ENCODE assay signal across 23 cellular contexts in the genomic region with DNA sequence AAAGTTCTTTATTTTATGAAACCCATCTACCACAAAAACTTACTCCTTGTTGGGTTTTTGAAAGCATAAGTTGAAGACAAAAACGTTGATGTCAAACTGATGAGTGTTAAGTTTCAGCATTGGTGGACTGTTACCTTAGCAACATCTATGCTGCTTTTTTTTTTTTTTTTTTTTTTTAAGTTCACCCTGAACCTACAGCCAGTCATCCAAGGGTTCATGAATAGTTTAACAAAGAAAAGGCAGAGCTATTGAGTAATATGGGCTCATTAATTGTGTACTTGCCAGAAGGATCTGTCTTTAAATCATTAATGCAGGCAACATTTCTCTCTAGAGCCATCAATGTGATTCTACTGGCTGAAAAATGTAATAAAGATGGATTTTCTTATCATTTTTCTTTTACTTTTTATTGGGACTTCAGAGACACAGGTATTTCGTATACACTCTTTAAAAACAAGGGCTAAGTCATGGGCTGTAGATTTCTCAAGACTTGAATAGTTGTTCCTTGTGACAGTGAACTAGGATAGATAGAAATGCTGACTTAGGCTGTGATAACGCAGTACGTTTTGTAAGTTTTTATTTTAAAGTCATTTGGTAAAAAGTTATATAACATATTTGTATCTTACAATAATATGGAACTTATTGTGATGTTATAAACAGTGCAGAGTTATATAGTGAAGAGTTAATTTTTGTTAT. TPM values are rescaled to one million over a fixed set of nuclear protein-coding genes. Genes with fewer than 3 reads are reported as not detected.
DNase-seq lines count a peak whose midpoint lies in the region; ATAC-seq, FAIRE-seq and TF ChIP-seq lines count a peak whose summit lies in the region.
"Had no signal": no experiment of that assay in that cellular context is flagged by ENCODE, and none has a peak within 500 bp of the region (broad histone marks: within the 10 kb centered on the region; RNA-seq: fewer than 3 reads in every experiment).

TSS of gene PTPRQ (plus strand) at position 262 of the 693 bp plus-strand sequence. CDS start at position 373, 111 bp downstream.

- DNase-seq in BJ (ENCODE audit: low read depth) (peak; percentile 35), amniotic epithelial cell (ENCODE audit: low read depth) (peak; percentile 79), fibroblast of pulmonary artery (ENCODE audit: low read depth) (peak; percentile 53), pancreas (no peak), natural killer cell (no peak), psoas muscle (no peak)
- no peak for DNase-seq in activated naive CD4-positive, alpha-beta T cell treated with anti-CD3 and anti-CD28 coated beads for 36 hours
- DNase-seq: activated B cell treated with CpG ODN at 0.5 μM for 24 hours; activated naive CD8-positive, alpha-beta T cell treated with anti-CD3 and anti-CD28 coated beads, Interleukin-2, amount 10 ng/mL, durations not matched to agents 7 days and 5 days; effector memory CD8-positive, alpha-beta T cell; immature natural killer cell; NCI-H1694 treated with DMSO at 0.1 percent for 48 hours; OCI-M1; SIG-M5; stimulated activated CD4-positive, alpha-beta T cell treated with anti-CD3 and anti-CD28 coated beads, Interleukin-4, amount 100 ng/mL, for 1 hour; stimulated activated CD8-positive, alpha-beta memory T cell treated with anti-CD3 and anti-CD28 coated beads, Interleukin-4, amount 100 ng/mL, for 48 hours; T-helper 17 cell had no signal

- CTCF ChIA-PET in BJ (lab: Yijun Ruan, JAX), result interaction anchor here (1.0 kb wide), 1 partner anchor 29 kb away, joined by 3 read pairs; no protein-coding TSS in a partner anchor
- CTCF ChIA-PET in activated naive CD4-positive, alpha-beta T cell treated with anti-CD3 and anti-CD28 coated beads for 36 hours (lab: Charles Lee), result no interaction called here

- peak; percentile 34 to 56 (median 40) for ATAC-seq in pancreas
- no peak for ATAC-seq in natural killer cell
- no peak for ATAC-seq in psoas muscle
- ATAC-seq in GM21447 (IDR thresholded peaks at IDR 0.05; ENCODE audit: unreplicated experiment), result no peak
- ATAC-seq: effector memory CD8-positive, alpha-beta T cell; T-helper 17 cell had no signal

- no peaks in the 10 kb centered on the region for H3K27me3 Mint-ChIP-seq in natural killer cell (ENCODE audit: low read depth in 2 of 2)
- no peaks in the 10 kb centered on the region for H3K27me3 Mint-ChIP-seq in activated naive CD4-positive, alpha-beta T cell treated with anti-CD3 and anti-CD28 coated beads for 36 hours (ENCODE audit: low read depth)
- H3K27me3 Mint-ChIP-seq: activated B cell treated with CpG ODN at 0.5 μM for 24 hours; activated naive CD8-positive, alpha-beta T cell treated with anti-CD3 and anti-CD28 coated beads, Interleukin-2, amount 10 ng/mL, durations not matched to agents 7 days and 5 days; effector memory CD8-positive, alpha-beta T cell; IgD-negative memory B cell; T-helper 17 cell had no signal

- H3K4me3 Mint-ChIP-seq in natural killer cell, result no peak within 1 kb of the TSS
- no peak within 1 kb of the TSS for H3K4me3 Mint-ChIP-seq in activated naive CD4-positive, alpha-beta T cell treated with anti-CD3 and anti-CD28 coated beads for 36 hours
- H3K4me3 Mint-ChIP-seq: activated B cell treated with CpG ODN at 0.5 μM for 24 hours; activated naive CD8-positive, alpha-beta T cell treated with anti-CD3 and anti-CD28 coated beads, Interleukin-2, amount 10 ng/mL, durations not matched to agents 7 days and 5 days; effector memory CD8-positive, alpha-beta T cell; IgD-negative memory B cell; immature natural killer cell; neural crest cell; T-helper 17 cell had no signal

- H3K4me1 Mint-ChIP-seq in natural killer cell, result no peaks in the 10 kb centered on the region
- no peaks in the 10 kb centered on the region for H3K4me1 Mint-ChIP-seq in activated naive CD4-positive, alpha-beta T cell treated with anti-CD3 and anti-CD28 coated beads for 36 hours (ENCODE audit: low read depth)
- H3K4me1 Mint-ChIP-seq: activated B cell treated with CpG ODN at 0.5 μM for 24 hours; activated naive CD8-positive, alpha-beta T cell treated with anti-CD3 and anti-CD28 coated beads, Interleukin-2, amount 10 ng/mL, durations not matched to agents 7 days and 5 days; IgD-negative memory B cell; immature natural killer cell; T-helper 17 cell had no signal

- no peak within 1 kb of the TSS for H3K27ac ChIP-seq in pancreas
- no peak within 1 kb of the TSS for H3K27ac ChIP-seq in psoas muscle
- H3K27ac ChIP-seq: BLaER1 treated with 17β-estradiol and CSF1 and Interleukin-3, amounts not matched to agents 10 nM and 100 nM had no signal

- H3K4me1 ChIP-seq in pancreas, result peaks cover 9 to 27% (median 10%) of the 10 kb centered on the region in 3 donors
- H3K4me1 ChIP-seq in psoas muscle, result no peaks in the 10 kb centered on the region
- H3K4me1 ChIP-seq: BLaER1 treated with 17β-estradiol and CSF1 and Interleukin-3, amounts not matched to agents 10 nM and 100 nM had no signal

- H3K4me3 ChIP-seq in BJ (ENCODE audit: low read depth, low read length) (no peak within 1 kb of the TSS), fibroblast of pulmonary artery (replicated peaks; ENCODE audit: low read depth, low read length) (no peak within 1 kb of the TSS), pancreas (no peak within 1 kb of the TSS), psoas muscle (no peak within 1 kb of the TSS)
- H3K4me3 ChIP-seq: BLaER1 treated with 17β-estradiol and CSF1 and Interleukin-3, amounts not matched to agents 10 nM and 100 nM had no signal

- H3K36me3 Mint-ChIP-seq in natural killer cell, result no peaks in the 10 kb centered on the region
- no peaks in the 10 kb centered on the region for H3K36me3 Mint-ChIP-seq in activated naive CD4-positive, alpha-beta T cell treated with anti-CD3 and anti-CD28 coated beads for 36 hours (ENCODE audit: low read depth)
- H3K36me3 Mint-ChIP-seq: activated naive CD8-positive, alpha-beta T cell treated with anti-CD3 and anti-CD28 coated beads, Interleukin-2, amount 10 ng/mL, durations not matched to agents 7 days and 5 days; IgD-negative memory B cell; immature natural killer cell had no signal

- WGBS in pancreas, 2 donors, result 49 to 54% methylated on average over 4 of the region's 4 CpGs
- WGBS in psoas muscle, 3 donors, result 71 to 81% (median 74%) methylated on average over 4 of the region's 4 CpGs

- H3K36me3 ChIP-seq in BJ (ENCODE audit: control insufficient read depth, insufficient read depth, low read length) (no peaks in the 10 kb centered on the region), pancreas (no peaks in the 10 kb centered on the region), psoas muscle (ENCODE audit: insufficient read depth in 1 of 2, low read depth in 1 of 2) (no peaks in the 10 kb centered on the region)
- H3K36me3 ChIP-seq: BLaER1 treated with 17β-estradiol and CSF1 and Interleukin-3, amounts not matched to agents 10 nM and 100 nM had no signal

- H3K9me3 ChIP-seq in pancreas (no peaks in the 10 kb centered on the region), psoas muscle (no peaks in the 10 kb centered on the region)
- H3K9me3 ChIP-seq: BLaER1 treated with 17β-estradiol and CSF1 and Interleukin-3, amounts not matched to agents 10 nM and 100 nM had no signal

- H3K27me3 ChIP-seq in BJ (ENCODE audit: control insufficient read depth, insufficient read depth, low read length), result no peaks in the 10 kb centered on the region
- H3K27me3 ChIP-seq in pancreas, result no peaks in the 10 kb centered on the region
- no peaks in the 10 kb centered on the region for H3K27me3 ChIP-seq in psoas muscle (ENCODE audit: insufficient read depth in 3 of 3, low read length in 2 of 3)
- H3K27me3 ChIP-seq: BLaER1 treated with 17β-estradiol and CSF1 and Interleukin-3, amounts not matched to agents 10 nM and 100 nM had no signal

- H3K9me3 Mint-ChIP-seq in natural killer cell, result peaks cover 5 to 13% of the 10 kb centered on the region in 2 donors
- H3K9me3 Mint-ChIP-seq in activated naive CD4-positive, alpha-beta T cell treated with anti-CD3 and anti-CD28 coated beads for 36 hours, result no peaks in the 10 kb centered on the region

- no peak for FAIRE-seq in pancreas (lab: Jason Lieb, UNC)
- FAIRE-seq: GM12892 had no signal

- intact Hi-C loops in pancreas (cut with DNase I), result no loop called here
- intact Hi-C loops in natural killer cell (cut with micrococcal nuclease), result no loop called here
- intact Hi-C loops in activated naive CD4-positive, alpha-beta T cell treated with anti-CD3 and anti-CD28 coated beads for 36 hours (cut with micrococcal nuclease), result no loop called here
- intact Hi-C loops in psoas muscle (cut with DNase I), result no loop called here

- no peak for TF ChIP-seq CTCF in BJ (IDR thresholded peaks at IDR 0.05; ENCODE audit: insufficient read depth, low read depth, low read length)
- TF ChIP-seq CTCF in fibroblast of pulmonary artery (IDR thresholded peaks at IDR 0.05; ENCODE audit: low read length, missing control alignments), result no peak
- TF ChIP-seq CTCF in pancreas (IDR thresholded peaks at IDR 0.05), result no peak
- no peak for TF ChIP-seq CTCF in natural killer cell (IDR thresholded peaks at IDR 0.05)
- no peak for TF ChIP-seq CTCF in psoas muscle (IDR thresholded peaks at IDR 0.05)

- POLR2A ChIA-PET in BJ (lab: Charles Lee), result interaction anchor here (0.5 kb wide), 1 partner anchor 206 kb away, joined by 5 read pairs; no protein-coding TSS in a partner anchor

- no peak within 1 kb of the TSS for H3K27ac Mint-ChIP-seq in natural killer cell
- no peak within 1 kb of the TSS for H3K27ac Mint-ChIP-seq in activated naive CD4-positive, alpha-beta T cell treated with anti-CD3 and anti-CD28 coated beads for 36 hours
- H3K27ac Mint-ChIP-seq: activated B cell treated with CpG ODN at 0.5 μM for 24 hours; activated naive CD8-positive, alpha-beta T cell treated with anti-CD3 and anti-CD28 coated beads, Interleukin-2, amount 10 ng/mL, durations not matched to agents 7 days and 5 days; effector memory CD8-positive, alpha-beta T cell; IgD-negative memory B cell; immature natural killer cell; T-helper 17 cell had no signal

RNA-seq across cellular contexts. Expression of gene PTPRQ, which starts in this region (rescaled TPM):
- polyA plus RNA-seq in BJ (2011; rRNA removed), result 5.1 and 13.3 TPM in 2 replicates
- 4.8 and 6.5 TPM in 2 replicates for polyA minus RNA-seq in BJ (2011; rRNA and poly(A)+ RNA removed)
- under 1 TPM; 0.09 to 0.91 (median 0.38) TPM for total RNA-seq in pancreas
- under 1 TPM; 0.46 to 0.49 TPM for polyA plus RNA-seq in pancreas
- total RNA-seq in natural killer cell, result not detected
- total RNA-seq in activated naive CD4-positive, alpha-beta T cell treated with anti-CD3 and anti-CD28 coated beads for 36 hours, result not detected
- total RNA-seq in psoas muscle, result 1 to 10 TPM in 2 of 4 donors, under 1 TPM in 2; 0.04 to 1.6 (median 1.1) TPM
- 1 to 10 TPM in 1 of 3 donors, under 1 TPM in 2; 0.39 to 1.8 (median 0.79) TPM for polyA plus RNA-seq in psoas muscle
- total RNA-seq: activated B cell treated with CpG ODN at 0.5 μM for 24 hours; activated naive CD8-positive, alpha-beta T cell treated with anti-CD3 and anti-CD28 coated beads, Interleukin-2, amount 10 ng/mL, durations not matched to agents 7 days and 5 days; glomerular endothelial cell; neural crest cell; T-helper 17 cell had no signal
- polyA plus RNA-seq: IgD-negative memory B cell, immature natural killer cell had no signal

Comparison
In these comparisons a context has a peak if more than half of its experiments do, and no peak if none do; other contexts are left out.
1. Peak in ATAC-seq in pancreas; RNA of the gene not detected or under 1 TPM.
2. DNase-seq: peak in BJ (single experiment), amniotic epithelial cell (single experiment) and fibroblast of pulmonary artery (single experiment); none in pancreas (0 of 6), natural killer cell (single experiment), activated naive CD4-positive, alpha-beta T cell treated with anti-CD3 and anti-CD28 coated beads for 36 hours (single experiment) and psoas muscle (0 of 2).